Comparison of ENCODE assay signal across 12 cellular contexts in the genomic region with DNA sequence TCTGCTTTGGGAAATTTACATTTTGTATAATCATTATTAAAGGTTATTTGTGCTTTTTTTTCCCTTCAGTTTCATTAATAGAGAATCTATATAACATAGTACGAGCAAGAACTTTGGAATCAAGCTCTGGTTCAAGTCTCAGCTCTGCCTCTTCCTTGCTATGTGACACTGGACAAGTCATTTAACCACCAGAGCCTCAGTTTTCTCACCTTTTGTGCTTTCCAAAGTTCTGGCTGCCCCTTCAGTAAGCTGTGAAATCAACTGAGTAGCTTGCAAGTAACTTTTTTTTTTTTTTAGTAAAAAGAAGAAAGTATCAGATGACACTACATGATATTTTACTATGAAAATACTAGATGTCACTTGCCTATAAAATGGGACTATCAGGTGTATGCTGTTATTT.
"Had no signal": no experiment of that assay in that cellular context is flagged by ENCODE, and none has a peak within 500 bp of the region (broad histone marks: within the 10 kb centered on the region; RNA-seq: fewer than 3 reads in every experiment).

No MANE protein-coding gene starts in this region.

- DNase-seq: activated CD4-positive, alpha-beta memory T cell treated with anti-CD3 and anti-CD28 coated beads, Interleukin-2, amount 10 ng/mL, durations not matched to agents 7 days and 5 days; activated gamma-delta T cell treated with Interleukin-2 at 50 U/mL for 16 hours; activated naive CD8-positive, alpha-beta T cell treated with anti-CD3 and anti-CD28 coated beads for 36 hours; activated T-cell treated with anti-CD3 and anti-CD28 coated beads, Interleukin-2, amount 50 U/mL, for 72 hours; dorsolateral prefrontal cortex; hypothalamus; left cardiac atrium; T-helper 1 cell had no signal

- H2AFZ ChIP-seq: neural progenitor cell had no signal

- H3K4me1 ChIP-seq: pancreas had no signal

- H3K4me3 ChIP-seq: dorsolateral prefrontal cortex, neural progenitor cell, pancreas, thyroid gland had no signal

- H3K9ac ChIP-seq: neural progenitor cell had no signal

- H3K27me3 ChIP-seq: dorsolateral prefrontal cortex, neural progenitor cell, pancreas, thyroid gland had no signal

- H3K4me2 ChIP-seq: neural progenitor cell had no signal

- H3K27ac ChIP-seq: neural progenitor cell, VCaP had no signal

- ATAC-seq: activated T-cell treated with anti-CD3 and anti-CD28 coated beads, Interleukin-2, amount 50 U/mL, for 72 hours had no signal

- H3K36me3 ChIP-seq: neural progenitor cell, pancreas, thyroid gland had no signal

- H3K9me3 ChIP-seq: pancreas, thyroid gland had no signal
